Comparison of ENCODE assay signal across 9 cellular contexts in the genomic region with DNA sequence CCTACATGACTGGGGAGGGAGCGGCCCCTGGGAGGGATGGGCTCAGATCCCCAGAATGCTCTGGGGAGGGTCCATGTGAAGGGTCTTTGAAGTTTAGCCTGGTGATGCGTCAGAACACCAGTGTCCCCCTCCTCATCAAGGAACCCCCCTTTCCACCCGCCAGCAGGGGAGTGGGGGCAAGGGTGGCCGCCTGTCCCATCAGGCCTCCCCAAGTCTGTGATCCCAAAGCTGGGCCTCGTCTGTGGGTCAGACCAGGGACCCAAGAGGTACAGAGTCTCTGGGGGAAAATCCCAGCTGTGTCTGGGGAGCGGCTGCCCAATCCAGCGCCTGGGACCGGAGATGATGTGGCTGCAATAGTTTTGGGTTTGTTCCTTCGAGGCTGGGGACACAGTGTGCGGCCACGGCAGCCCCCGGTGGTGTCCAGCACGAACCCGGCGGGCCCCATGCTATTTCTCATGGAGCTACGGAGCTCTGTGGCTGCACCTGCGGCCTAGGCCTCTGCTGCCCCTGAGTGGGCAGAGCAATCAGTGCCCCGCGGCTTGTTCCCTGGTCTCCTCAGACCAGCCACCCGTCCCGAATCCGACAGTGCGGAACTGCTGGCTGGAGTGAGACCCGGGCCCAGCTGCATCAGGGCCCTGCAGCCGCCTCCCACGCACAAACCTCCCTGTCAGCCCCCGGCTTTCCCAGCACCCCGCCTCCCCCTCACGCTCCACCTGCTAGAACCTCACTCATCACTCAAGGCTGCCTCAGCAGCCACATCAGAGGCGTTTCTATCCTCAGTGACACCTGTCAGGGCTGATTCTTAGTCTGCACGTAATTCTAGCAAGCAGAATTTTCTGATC. TPM values are rescaled to one million over a fixed set of nuclear protein-coding genes. Genes with fewer than 3 reads are reported as not detected.
DNase-seq lines count a peak whose midpoint lies in the region; ATAC-seq lines count a peak whose summit lies in the region.
"Had no signal": no experiment of that assay in that cellular context is flagged by ENCODE, and none has a peak within 500 bp of the region (broad histone marks: within the 10 kb centered on the region; RNA-seq: fewer than 3 reads in every experiment).

No MANE protein-coding gene starts in this region.

- no peak overlapping the region for H3K23ac ChIP-seq in mesendoderm (ENCODE audit: low read length)

- no peaks in the 10 kb centered on the region for H3K36me3 ChIP-seq in mesendoderm (ENCODE audit: control insufficient read depth, insufficient read depth, low read length)
- H3K36me3 ChIP-seq: thoracic aorta had no signal

- no peak overlapping the region for H4K8ac ChIP-seq in mesendoderm (ENCODE audit: low read depth, low read length)

- H4K5ac ChIP-seq in mesendoderm (ENCODE audit: low read length): no peak overlapping the region

- H3K18ac ChIP-seq in mesendoderm (ENCODE audit: low read length): no peak overlapping the region

- peak overlapping the region in 2 of 6 donors; percentile 50 to 86 for H3K27ac Mint-ChIP-seq in naive B cell

- H3K9ac ChIP-seq in mesendoderm (ENCODE audit: low read length): no peak overlapping the region

- no peak overlapping the region for H2BK15ac ChIP-seq in mesendoderm (replicated peaks; ENCODE audit: low read depth)

- no peaks in the 10 kb centered on the region for H3K79me1 ChIP-seq in mesendoderm (ENCODE audit: low read length)

- no peaks in the 10 kb centered on the region for H3K36me3 Mint-ChIP-seq in naive B cell

- no peaks in the 10 kb centered on the region for H3K9me3 Mint-ChIP-seq in naive B cell

- no peak overlapping the region for H2BK5ac ChIP-seq in mesendoderm (ENCODE audit: low read length)

- no peaks in the 10 kb centered on the region for H3K27me3 ChIP-seq in mesendoderm (ENCODE audit: insufficient read depth, low read length, poor library complexity)

- peak; percentile 55 to 60 for ATAC-seq in naive B cell (ENCODE audit: low read depth in 2 of 2)

- no peak overlapping the region for H3K4ac ChIP-seq in mesendoderm (ENCODE audit: low read depth, low read length)

- H2AK5ac ChIP-seq in mesendoderm (ENCODE audit: low read length): no peak overlapping the region

- no peaks in the 10 kb centered on the region for H3K4me1 ChIP-seq in mesendoderm (ENCODE audit: control insufficient read depth, low read depth, low read length)

- DNase-seq in CD1c-positive myeloid dendritic cell (ENCODE audit: extremely low spot score) (peak; percentile 17), naive B cell (no peak), mesendoderm (no peak), mucosa of gallbladder (ENCODE audit: low spot score) (no peak), cerebellar nuclear complex (lab: John Stamatoyannopoulos, UW) (no peak), NCI-H2227 treated with DMSO at 0.1 percent for 48 hours (lab: John Stamatoyannopoulos, UW) (no peak)
- DNase-seq in Jurkat, Clone E6-1 (ENCODE audit: low read depth, low spot score): peak; percentile 93
- peak; percentile 59 for DNase-seq in activated CD8-positive, alpha-beta memory T cell treated with anti-CD3 and anti-CD28 coated beads, Interleukin-2, amount 50 U/mL, for 1 hour (ENCODE audit: extremely low read depth)

- H3K27ac ChIP-seq in mesendoderm (ENCODE audit: low read depth, low read length): no peak overlapping the region
- H3K27ac ChIP-seq: thoracic aorta had no signal

- peaks cover 4 to 26% (median 6%) of the 10 kb centered on the region in 3 donors for H3K27me3 Mint-ChIP-seq in naive B cell

- H2BK120ac ChIP-seq in mesendoderm (ENCODE audit: low read depth, low read length): no peak overlapping the region

- no peak overlapping the region for H3K4me2 ChIP-seq in mesendoderm (ENCODE audit: low read length)

- WGBS in mesendoderm (ENCODE audit: extremely low coverage, insufficient coverage, low lambda C conversion rate): no CpG with 5 or more reads among the region's 31 CpGs

- H3K4me3 ChIP-seq in Jurkat, Clone E6-1 (ENCODE audit: low read length): no peak overlapping the region
- no peak overlapping the region for H3K4me3 ChIP-seq in mesendoderm (ENCODE audit: low read length)
- H3K4me3 ChIP-seq: thoracic aorta had no signal

- no peaks in the 10 kb centered on the region for H3K79me2 ChIP-seq in mesendoderm (ENCODE audit: control insufficient read depth, insufficient read depth, low read length)

- H3K56ac ChIP-seq in mesendoderm (ENCODE audit: low read length): no peak overlapping the region

- H3K4me3 Mint-ChIP-seq in naive B cell: peak overlapping the region in 1 of 8 donors; percentile 45

- peaks cover 5 to 29% (median 6%) of the 10 kb centered on the region in 3 donors for H3K4me1 Mint-ChIP-seq in naive B cell

RNA-seq across cellular contexts. Expression of a gene that starts 29.2 kb away (rescaled TPM):
- polyA plus RNA-seq in Jurkat, Clone E6-1 (2012; ENCODE audit: insufficient read depth, insufficient read length): 28.7 TPM
- polyA plus RNA-seq in naive B cell (ENCODE audit: low read depth in 6 of 6): under 1 TPM in 1 of 6 donors, not detected in 5; 0.21 TPM
- polyA plus RNA-seq in mesendoderm (2013, experiment 1 of 2): 2.8 TPM
- polyA plus RNA-seq in mesendoderm (2013, experiment 2 of 2): 2.7 TPM
- total RNA-seq in mucosa of gallbladder: 2.8 TPM

Comparison
In these comparisons a context has a peak if more than half of its experiments do, and no peak if none do; other contexts are left out.
1. DNase-seq: peak in CD1c-positive myeloid dendritic cell (single experiment), Jurkat, Clone E6-1 (single experiment) and activated CD8-positive, alpha-beta memory T cell treated with anti-CD3 and anti-CD28 coated beads, Interleukin-2, amount 50 U/mL, for 1 hour (single experiment); none in naive B cell (single experiment), mesendoderm (single experiment), mucosa of gallbladder (single experiment), cerebellar nuclear complex (0 of 2) and NCI-H2227 treated with DMSO at 0.1 percent for 48 hours (single experiment).